ENCODE assay signal across 14 cellular contexts in genomic region chr4:9214701-9215100, GRCh38. TPM values are rescaled to one million over a fixed set of nuclear protein-coding genes. Genes with fewer than 3 reads are reported as not detected.
DNase-seq lines count a peak whose midpoint lies in the region; ATAC-seq, FAIRE-seq and TF ChIP-seq lines count a peak whose summit lies in the region.
"Not testable (repeated sequence)": the region's sequence is repeated elsewhere in the genome, so short reads cannot be mapped to it uniquely, and the experiment has no call there.
"Had no signal": no experiment of that assay in that cellular context is flagged by ENCODE, and none has a peak within 500 bp of the region (broad histone marks: within the 10 kb centered on the region; RNA-seq: fewer than 3 reads in every experiment).

No MANE protein-coding gene starts in this region.

- not testable (repeated sequence) for H3K27me3 Mint-ChIP-seq in CD14-positive monocyte (ENCODE audit: low read depth in 3 of 3); activated CD4-positive, alpha-beta T cell treated with anti-CD3 and anti-CD28 coated beads, Interleukin-2, amount 10 ng/mL, durations not matched to agents 24 days and 14 days; activated naive CD8-positive, alpha-beta T cell treated with anti-CD3 and anti-CD28 coated beads, Interleukin-2, amount 50 U/mL, for 24 hours

- H3K4me1 ChIP-seq in kidney (ENCODE audit: control insufficient read depth in 1 of 2, insufficient read depth in 1 of 2, low read depth in 1 of 2, low read length in 2 of 2); lower lobe of right lung: not testable (repeated sequence)

- H3K27ac Mint-ChIP-seq in CD14-positive monocyte; activated CD4-positive, alpha-beta T cell treated with anti-CD3 and anti-CD28 coated beads, Interleukin-2, amount 10 ng/mL, durations not matched to agents 24 days and 14 days; activated naive CD8-positive, alpha-beta T cell treated with anti-CD3 and anti-CD28 coated beads, Interleukin-2, amount 50 U/mL, for 24 hours: not testable (repeated sequence)

- H3K36me3 ChIP-seq in kidney (ENCODE audit: control insufficient read depth in 1 of 2, insufficient read depth in 2 of 2, low read length in 2 of 2); lower lobe of right lung: not testable (repeated sequence)

- H3K4me1 Mint-ChIP-seq in CD14-positive monocyte; activated CD4-positive, alpha-beta T cell treated with anti-CD3 and anti-CD28 coated beads, Interleukin-2, amount 10 ng/mL, durations not matched to agents 24 days and 14 days; activated naive CD8-positive, alpha-beta T cell treated with anti-CD3 and anti-CD28 coated beads, Interleukin-2, amount 50 U/mL, for 24 hours: not testable (repeated sequence)

- H3K27ac ChIP-seq in kidney (ENCODE audit: low read depth in 2 of 2, low read length in 2 of 2); lower lobe of right lung: not testable (repeated sequence)

- not testable (repeated sequence) for ATAC-seq in activated naive CD8-positive, alpha-beta T cell treated with anti-CD3 and anti-CD28 coated beads, Interleukin-2, amount 50 U/mL, for 24 hours; lower lobe of right lung

- not testable (repeated sequence) for FAIRE-seq in kidney (lab: Jason Lieb, UNC)

- not testable (repeated sequence) for H3K9ac ChIP-seq in kidney (ENCODE audit: low read length in 2 of 2)

- not testable (repeated sequence) for TF ChIP-seq CTCF in CD14-positive monocyte (IDR thresholded peaks at IDR 0.05); kidney (IDR thresholded peaks at IDR 0.05; ENCODE audit: borderline replicate concordance, extremely low read depth, insufficient read depth); lower lobe of right lung (IDR thresholded peaks at IDR 0.05)

- H3K27me3 ChIP-seq in lower lobe of right lung (ENCODE audit: low read depth): not testable (repeated sequence)

- intact Hi-C loops in CD14-positive monocyte (cut with micrococcal nuclease); activated CD4-positive, alpha-beta T cell treated with anti-CD3 and anti-CD28 coated beads, Interleukin-2, amount 10 ng/mL, durations not matched to agents 24 days and 14 days (cut with micrococcal nuclease); cardiac septum (cut with DNase I); kidney (cut with DNase I); lower lobe of right lung (cut with DNase I); posterior cingulate gyrus (cut with DNase I): not testable (repeated sequence)

- not testable (repeated sequence) for H3K4me3 ChIP-seq in kidney (ENCODE audit: low read length in 2 of 2); lower lobe of right lung

- not testable (repeated sequence) for H3K4me3 Mint-ChIP-seq in CD14-positive monocyte; activated CD4-positive, alpha-beta T cell treated with anti-CD3 and anti-CD28 coated beads, Interleukin-2, amount 10 ng/mL, durations not matched to agents 24 days and 14 days; activated naive CD8-positive, alpha-beta T cell treated with anti-CD3 and anti-CD28 coated beads, Interleukin-2, amount 50 U/mL, for 24 hours

- not testable (repeated sequence) for H3K9me3 Mint-ChIP-seq in CD14-positive monocyte; activated CD4-positive, alpha-beta T cell treated with anti-CD3 and anti-CD28 coated beads, Interleukin-2, amount 10 ng/mL, durations not matched to agents 24 days and 14 days; activated naive CD8-positive, alpha-beta T cell treated with anti-CD3 and anti-CD28 coated beads, Interleukin-2, amount 50 U/mL, for 24 hours

- peak; percentile 9 for DNase-seq in CD14-positive monocyte (ENCODE audit: low spot score)
- DNase-seq in activated CD4-positive, alpha-beta T cell treated with anti-CD3 and anti-CD28 coated beads, Interleukin-2, amount 10 ng/mL, durations not matched to agents 24 days and 14 days: peak; percentile 50
- peak; percentile 0 for DNase-seq in activated naive CD8-positive, alpha-beta T cell treated with anti-CD3 and anti-CD28 coated beads, Interleukin-2, amount 50 U/mL, for 24 hours
- DNase-seq in cardiac septum (ENCODE audit: low spot score): peak; percentile 44
- peak; percentile 18 for DNase-seq in kidney
- DNase-seq in lower lobe of right lung: peak; percentile 22
- DNase-seq in posterior cingulate gyrus: peak in 6 of 10 donors; percentile 0 to 82 (median 9)
- DNase-seq in stimulated activated CD4-positive, alpha-beta T cell treated with anti-CD3 and anti-CD28 coated beads, Interleukin-4, amount 100 ng/mL, for 24 hours: peak; percentile 0

- H3K9me3 ChIP-seq in kidney (ENCODE audit: control insufficient read depth in 1 of 2, low read length in 2 of 2); lower lobe of right lung: not testable (repeated sequence)

- not testable (repeated sequence) for H3K36me3 Mint-ChIP-seq in CD14-positive monocyte; activated CD4-positive, alpha-beta T cell treated with anti-CD3 and anti-CD28 coated beads, Interleukin-2, amount 10 ng/mL, durations not matched to agents 24 days and 14 days (ENCODE audit: low read depth); activated naive CD8-positive, alpha-beta T cell treated with anti-CD3 and anti-CD28 coated beads, Interleukin-2, amount 50 U/mL, for 24 hours (ENCODE audit: low read depth)

RNA-seq across cellular contexts. Expression of gene USP17L11, which starts 0.5 kb away (rescaled TPM):
- polyA plus RNA-seq in CD14-positive monocyte: not detected
- not detected in 2 replicates for total RNA-seq in activated CD4-positive, alpha-beta T cell treated with anti-CD3 and anti-CD28 coated beads, Interleukin-2, amount 10 ng/mL, durations not matched to agents 24 days and 14 days
- total RNA-seq in cardiac septum: not detected
- not detected for total RNA-seq in kidney
- not detected for polyA plus RNA-seq in kidney (ENCODE audit: insufficient read depth, low read depth, low replicate concordance)
- not detected for total RNA-seq in lower lobe of right lung
- total RNA-seq: A673, Caco-2, H9, HT-29 had no signal
- polyA plus RNA-seq: BJ; CD8-positive, alpha-beta memory T cell had no signal

RNA-seq across cellular contexts. Expression of gene USP17L10, which starts 4.2 kb away (rescaled TPM):
- polyA plus RNA-seq in CD14-positive monocyte (not detected), kidney (ENCODE audit: insufficient read depth, low read depth, low replicate concordance) (not detected)
- not detected in 2 replicates for total RNA-seq in activated CD4-positive, alpha-beta T cell treated with anti-CD3 and anti-CD28 coated beads, Interleukin-2, amount 10 ng/mL, durations not matched to agents 24 days and 14 days
- total RNA-seq in cardiac septum (not detected), kidney (not detected), lower lobe of right lung (not detected)
- total RNA-seq: A673; Caco-2; CD8-positive, alpha-beta memory T cell; H9; HT-29 had no signal
- polyA plus RNA-seq: BJ; CD8-positive, alpha-beta memory T cell had no signal

RNA-seq across cellular contexts. Expression of gene USP17L12, which starts 5.3 kb away (rescaled TPM):
- polyA plus RNA-seq in CD14-positive monocyte (not detected), kidney (ENCODE audit: insufficient read depth, low read depth, low replicate concordance) (not detected)
- total RNA-seq in activated CD4-positive, alpha-beta T cell treated with anti-CD3 and anti-CD28 coated beads, Interleukin-2, amount 10 ng/mL, durations not matched to agents 24 days and 14 days: not detected in 2 replicates
- total RNA-seq in cardiac septum (not detected), kidney (not detected), lower lobe of right lung (not detected)
- total RNA-seq: A673; Caco-2; CD8-positive, alpha-beta memory T cell; H9; HT-29 had no signal
- polyA plus RNA-seq: BJ; CD8-positive, alpha-beta memory T cell had no signal

RNA-seq across cellular contexts. Expression of gene USP17L13, which starts 10.0 kb away (rescaled TPM):
- polyA plus RNA-seq in CD14-positive monocyte (not detected), kidney (ENCODE audit: insufficient read depth, low read depth, low replicate concordance) (not detected)
- total RNA-seq in activated CD4-positive, alpha-beta T cell treated with anti-CD3 and anti-CD28 coated beads, Interleukin-2, amount 10 ng/mL, durations not matched to agents 24 days and 14 days: not detected in 2 replicates
- total RNA-seq in cardiac septum (not detected), kidney (not detected), lower lobe of right lung (not detected)
- total RNA-seq: A673; Caco-2; CD8-positive, alpha-beta memory T cell; H9; HT-29 had no signal
- polyA plus RNA-seq: BJ; CD8-positive, alpha-beta memory T cell had no signal

RNA-seq across cellular contexts. Expression of gene USP17L15, which starts 19.5 kb away (rescaled TPM):
- not detected for polyA plus RNA-seq in CD14-positive monocyte
- 0.14 TPM in 1 of 2 replicates, not detected in the other for total RNA-seq in activated CD4-positive, alpha-beta T cell treated with anti-CD3 and anti-CD28 coated beads, Interleukin-2, amount 10 ng/mL, durations not matched to agents 24 days and 14 days
- not detected for total RNA-seq in cardiac septum
- total RNA-seq in kidney: not detected
- polyA plus RNA-seq in kidney (ENCODE audit: insufficient read depth, low read depth, low replicate concordance): not detected
- not detected for total RNA-seq in lower lobe of right lung
- total RNA-seq: A673; Caco-2; CD8-positive, alpha-beta memory T cell; H9; HT-29 had no signal
- polyA plus RNA-seq: BJ; CD8-positive, alpha-beta memory T cell had no signal

Comparison
In these comparisons a context has a peak if more than half of its experiments do, and no peak if none do; other contexts are left out.
1. DNase-seq: peak in every context shown above with its lines; median percentile 50 in activated CD4-positive, alpha-beta T cell treated with anti-CD3 and anti-CD28 coated beads, Interleukin-2, amount 10 ng/mL, durations not matched to agents 24 days and 14 days; 44 in cardiac septum; 22 in lower lobe of right lung; 18 in kidney; 9 in CD14-positive monocyte; 9 in posterior cingulate gyrus; 0 in activated naive CD8-positive, alpha-beta T cell treated with anti-CD3 and anti-CD28 coated beads, Interleukin-2, amount 50 U/mL, for 24 hours; 0 in stimulated activated CD4-positive, alpha-beta T cell treated with anti-CD3 and anti-CD28 coated beads, Interleukin-4, amount 100 ng/mL, for 24 hours.